In the genomic region with DNA sequence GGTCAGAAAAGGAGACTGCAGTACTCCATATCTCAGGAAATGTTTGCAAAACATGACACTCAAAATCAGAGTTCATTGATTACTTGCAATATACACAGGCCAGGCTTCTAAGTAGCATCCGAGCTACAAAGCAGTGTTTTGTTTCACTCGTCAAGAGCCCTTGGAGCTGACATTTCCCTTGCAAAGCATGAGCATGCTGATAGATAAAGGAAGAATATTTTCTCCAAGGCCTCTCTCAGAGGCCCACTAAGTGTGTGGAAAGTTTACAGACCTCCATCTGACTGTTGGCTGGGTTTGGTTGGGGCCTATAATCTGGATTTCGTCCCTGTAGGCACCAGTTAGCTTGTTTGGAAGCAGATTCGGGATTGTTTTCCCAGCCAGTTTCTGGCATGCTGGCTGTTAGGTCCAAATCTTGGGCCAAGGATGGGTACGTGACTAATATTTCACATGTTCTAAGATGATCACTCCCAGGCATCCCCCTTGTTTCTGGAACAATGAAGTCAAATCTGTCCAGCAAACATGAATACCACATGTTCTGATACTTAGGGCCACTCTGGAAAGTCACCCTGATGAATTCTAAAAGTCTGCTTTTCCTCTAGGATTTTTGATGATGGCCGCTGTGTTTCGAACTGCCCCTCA, we compare ENCODE assay signal across 25 cellular contexts.
"Had no signal": no experiment of that assay in that cellular context is flagged by ENCODE, and none has a peak within 500 bp of the region (broad histone marks: within the 10 kb centered on the region; RNA-seq: fewer than 3 reads in every experiment).

No MANE protein-coding gene starts in this region.

- H3K36me3 ChIP-seq: neutrophil, pancreas, prostate gland, right atrium auricular region, right lobe of liver, sigmoid colon, stomach, thoracic aorta, thyroid gland, tibial nerve, upper lobe of left lung, vagina had no signal

- H3K27ac ChIP-seq: neutrophil, pancreas, prostate gland, right atrium auricular region, right lobe of liver, sigmoid colon, stomach, thoracic aorta, thyroid gland, tibial nerve, upper lobe of left lung, vagina had no signal

- H3K4me3 ChIP-seq: pancreas, prostate gland, right atrium auricular region, right lobe of liver, sigmoid colon, stomach, thoracic aorta, thyroid gland, tibial nerve, upper lobe of left lung, vagina had no signal

- H3K4me1 ChIP-seq: pancreas, prostate gland, right atrium auricular region, right lobe of liver, sigmoid colon, stomach, thyroid gland, tibial nerve, upper lobe of left lung, vagina had no signal

- H3K27me3 ChIP-seq: neutrophil, pancreas, right atrium auricular region, right lobe of liver, sigmoid colon, stomach, thyroid gland, tibial nerve, upper lobe of left lung, vagina had no signal

- ATAC-seq: natural killer cell treated with Interleukin-12 subunit alpha and Interleukin-12 subunit beta and Interleukin-15 and Interleukin-18, amount 100 ng/mL, for 72 hours; pancreas; right lobe of liver; stimulated activated effector memory CD8-positive, alpha-beta T cell treated with anti-CD3 and anti-CD28 coated beads, Interleukin-12 subunit alpha, Interleukin-12 subunit beta, amount 100 ng/mL, for 72 hours; stimulated activated naive B cell treated with anti-CD40 and anti-IgM and Interleukin-4, amounts not matched to agents 10 μg/mL and 1 μg/mL and 100 μg/mL, for 72 hours had no signal

- DNase-seq: nephron progenitor cell; nucleus accumbens; pancreas; retina; right lobe of liver; sigmoid colon; small intestine; stimulated activated CD4-positive, alpha-beta T cell treated with anti-CD3 and anti-CD28 coated beads, Interleukin-15, amount 100 ng/mL, for 24 hours; stimulated activated CD4-positive, alpha-beta T cell treated with anti-CD3 and anti-CD28 coated beads, Interleukin-2, amount 100 ng/mL, for 24 hours; stimulated activated CD4-positive, alpha-beta T cell treated with anti-CD3 and anti-CD28 coated beads, Interleukin-2, amount 100 ng/mL, for 48 hours; stimulated activated CD4-positive, alpha-beta T cell treated with anti-CD3 and anti-CD28 coated beads, Interleukin-4, amount 100 ng/mL, for 24 hours; stimulated activated naive B cell treated with anti-CD40 and anti-IgM and Interleukin-4, amounts not matched to agents 10 μg/mL and 1 μg/mL and 100 μg/mL, for 72 hours; stimulated activated naive CD4-positive, alpha-beta T cell treated with Interleukin-2 at 50 U/mL for 16 hours; stomach; thyroid gland; trophoblast cell; upper lobe of left lung had no signal

- H3K9me3 ChIP-seq: neutrophil, pancreas, prostate gland, right atrium auricular region, right lobe of liver, sigmoid colon, stomach, thoracic aorta, thyroid gland, tibial nerve, upper lobe of left lung, vagina had no signal
